8 cellular contexts compared by ENCODE assay signal in the genomic region with DNA sequence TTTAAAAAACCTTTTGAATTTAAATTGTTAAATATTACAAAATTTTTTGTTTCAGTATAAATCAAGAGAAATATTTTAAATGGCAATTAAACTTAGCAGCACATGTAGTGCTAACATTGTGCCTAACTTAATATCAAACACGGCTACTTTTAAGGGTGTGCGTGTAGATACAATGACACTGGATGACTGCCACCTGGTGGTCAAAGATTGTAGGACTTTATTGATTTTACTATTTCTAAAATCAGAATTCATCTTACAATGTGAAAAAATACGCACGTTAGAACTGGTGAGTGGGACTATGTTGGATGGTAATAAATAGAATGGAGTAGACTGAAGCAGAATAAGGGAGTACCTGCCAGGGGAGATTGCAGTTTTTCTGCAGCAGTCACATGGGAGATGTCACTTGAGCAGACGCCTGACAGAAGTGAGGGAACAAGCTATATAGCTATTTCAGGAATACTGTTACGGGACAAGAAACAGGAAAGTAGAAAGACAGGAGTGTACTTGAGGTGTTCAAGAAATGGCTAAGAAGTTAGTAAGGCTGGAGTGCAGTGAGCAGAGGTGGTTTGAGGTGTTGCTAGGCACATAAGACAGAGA. TPM values are rescaled to one million over a fixed set of nuclear protein-coding genes. Genes with fewer than 3 reads are reported as not detected.
DNase-seq lines count a peak whose midpoint lies in the region; ATAC-seq and TF ChIP-seq lines count a peak whose summit lies in the region.

No MANE protein-coding gene starts in this region.

- no peaks in the 10 kb centered on the region for H3K27me3 Mint-ChIP-seq in brain

- TF ChIP-seq CTCF in RWPE1 (conservative IDR thresholded peaks at IDR 0.05; ENCODE audit: low read depth): peak; percentile 76
- TF ChIP-seq CTCF in brain (conservative IDR thresholded peaks at IDR 0.05): peak; percentile 84 to 87

- no peak overlapping the region for H3K27ac ChIP-seq in RWPE1

- no peaks in the 10 kb centered on the region for H3K9me3 Mint-ChIP-seq in brain

- POLR2A ChIA-PET in RWPE1 (lab: Yijun Ruan, JAX; ENCODE audit: low non-redundant PET): no interaction called here

- CTCF ChIA-PET in RWPE1 (lab: Yijun Ruan, JAX): interaction anchor here (0.7 to 1.6 kb wide), 5 partner anchors 61 to 326 kb away, joined by 3 to 10 read pairs (median 4); no protein-coding TSS in a partner anchor

- peaks cover 9% of the 10 kb centered on the region for H3K4me1 Mint-ChIP-seq in brain

- no peak for ATAC-seq in GM21381 (IDR thresholded peaks at IDR 0.05; ENCODE audit: unreplicated experiment)

- peaks cover 4% of the 10 kb centered on the region for H3K36me3 Mint-ChIP-seq in brain

- DNase-seq in DMS79 (lab: John Stamatoyannopoulos, UW) (peak; percentile 2), HS-27A (ENCODE audit: low read depth) (peak; percentile 38), RWPE1 (ENCODE audit: low spot score) (peak; percentile 50), iPS-NIHi7 (ENCODE audit: extremely low spot score) (peak; percentile 53), mesenteric fat pad (ENCODE audit: low spot score) (no peak)
- peak in 3 of 4 experiments; percentile 7 to 24 (median 17) for DNase-seq in stimulated activated CD4-positive, alpha-beta T cell treated with anti-CD3 and anti-CD28 coated beads, Interleukin-1b, Interleukin-23, amount 100 ng/mL, for 24 hours (ENCODE audit: low read depth in 4 of 4, low spot score in 1 of 4)

- H3K27ac Mint-ChIP-seq in brain: peak overlapping the region in 2 of 5 experiments; percentile 6

- no peak overlapping the region for H3K4me3 Mint-ChIP-seq in brain

RNA-seq across cellular contexts. Expression of gene UVRAG, which starts 52.9 kb away (rescaled TPM):
- 12.3 TPM for polyA plus RNA-seq in brain (ENCODE audit: insufficient read depth, low read depth, low replicate concordance)
- total RNA-seq in mesenteric fat pad: 80.4 TPM
